Comparison of ENCODE assay signal across 1 cellular context in the genomic region with DNA sequence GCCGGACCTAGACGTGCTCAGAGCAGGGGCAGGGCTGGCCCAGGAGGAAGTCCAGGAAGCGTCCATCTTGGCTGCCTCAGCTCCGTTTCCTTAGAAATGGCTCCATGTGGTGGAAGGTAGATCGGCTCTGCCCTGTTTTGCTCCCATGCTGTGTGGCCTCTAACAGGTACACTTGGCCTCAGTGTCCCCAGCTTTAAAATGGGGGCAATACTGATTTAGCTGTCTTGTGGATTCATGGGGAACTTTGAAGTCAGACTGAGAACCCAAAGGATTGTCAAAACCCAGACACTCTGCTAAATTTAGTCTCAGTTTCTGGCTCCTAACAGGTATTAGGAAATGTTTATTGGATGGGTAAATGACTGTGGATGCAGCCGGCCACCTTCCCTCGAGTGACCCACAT.
TF ChIP-seq lines count a peak whose summit lies in the region.

No MANE protein-coding gene starts in this region.

TF ChIP-seq in SK-N-SH, 30 proteins besides CTCF, POLR2A, EP300 and RAD21 (continued from another document):
- TF ChIP-seq, protein P1, sequence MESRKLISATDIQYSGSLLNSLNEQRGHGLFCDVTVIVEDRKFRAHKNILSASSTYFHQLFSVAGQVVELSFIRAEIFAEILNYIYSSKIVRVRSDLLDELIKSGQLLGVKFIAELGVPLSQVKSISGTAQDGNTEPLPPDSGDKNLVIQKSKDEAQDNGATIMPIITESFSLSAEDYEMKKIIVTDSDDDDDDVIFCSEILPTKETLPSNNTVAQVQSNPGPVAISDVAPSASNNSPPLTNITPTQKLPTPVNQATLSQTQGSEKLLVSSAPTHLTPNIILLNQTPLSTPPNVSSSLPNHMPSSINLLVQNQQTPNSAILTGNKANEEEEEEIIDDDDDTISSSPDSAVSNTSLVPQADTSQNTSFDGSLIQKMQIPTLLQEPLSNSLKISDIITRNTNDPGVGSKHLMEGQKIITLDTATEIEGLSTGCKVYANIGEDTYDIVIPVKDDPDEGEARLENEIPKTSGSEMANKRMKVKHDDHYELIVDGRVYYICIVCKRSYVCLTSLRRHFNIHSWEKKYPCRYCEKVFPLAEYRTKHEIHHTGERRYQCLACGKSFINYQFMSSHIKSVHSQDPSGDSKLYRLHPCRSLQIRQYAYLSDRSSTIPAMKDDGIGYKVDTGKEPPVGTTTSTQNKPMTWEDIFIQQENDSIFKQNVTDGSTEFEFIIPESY (IDR thresholded peaks at IDR 0.05; ENCODE audit: borderline replicate concordance, low read depth): no peak
- no peak for TF ChIP-seq NRF1 (IDR thresholded peaks at IDR 0.05; ENCODE audit: low read depth, low read length)
